ENCODE assay signal across 24 cellular contexts in genomic region chr1:186195377-186195931, GRCh38.
"Had no signal": no experiment of that assay in that cellular context is flagged by ENCODE, and none has a peak within 500 bp of the region (broad histone marks: within the 10 kb centered on the region; RNA-seq: fewer than 3 reads in every experiment).

No MANE protein-coding gene starts in this region.

- H2AFZ ChIP-seq: parathyroid adenoma had no signal

- H3K9ac ChIP-seq: parathyroid adenoma had no signal

- H3K9me3 Mint-ChIP-seq: activated CD4-positive, alpha-beta memory T cell treated with anti-CD3 and anti-CD28 coated beads, Interleukin-2, amount 10 ng/mL, durations not matched to agents 7 days and 5 days; activated naive CD8-positive, alpha-beta T cell treated with anti-CD3 and anti-CD28 coated beads, Interleukin-2, amount 10 ng/mL, durations not matched to agents 7 days and 5 days; activated T-helper 17 cell treated with anti-CD3 and anti-CD28 coated beads, Interleukin-2, amount 50 U/mL, for 72 hours; brain; endodermal cell; nephron had no signal

- DNase-seq: activated CD4-positive, alpha-beta memory T cell treated with anti-CD3 and anti-CD28 coated beads, Interleukin-2, amount 10 ng/mL, durations not matched to agents 7 days and 5 days; activated CD4-positive, alpha-beta T cell treated with anti-CD3 and anti-CD28 coated beads for 48 hours; activated CD4-positive, CD25-positive, alpha-beta regulatory T cell; activated CD8-positive, alpha-beta memory T cell treated with anti-CD3 and anti-CD28 coated beads, Interleukin-2, amount 10 ng/mL, durations not matched to agents 7 days and 5 days; activated naive CD4-positive, alpha-beta T cell treated with Interleukin-2 at 50 U/mL for 16 hours; activated naive CD8-positive, alpha-beta T cell treated with anti-CD3 and anti-CD28 coated beads, Interleukin-2, amount 10 ng/mL, durations not matched to agents 7 days and 5 days; caudate nucleus; dorsolateral prefrontal cortex; endodermal cell; gastrocnemius medialis; head of caudate nucleus; kidney glomerular epithelial cell; stimulated activated CD8-positive, alpha-beta memory T cell treated with anti-CD3 and anti-CD28 coated beads, Interleukin-4, amount 100 ng/mL, for 48 hours; stimulated activated naive CD4-positive, alpha-beta T cell treated with Interleukin-2 at 50 U/mL for 16 hours; substantia nigra; SW 1271; T-helper 2 cell; transverse colon; uterus had no signal

- H3K79me2 ChIP-seq: parathyroid adenoma had no signal

- H3K4me3 Mint-ChIP-seq: activated CD4-positive, alpha-beta memory T cell treated with anti-CD3 and anti-CD28 coated beads, Interleukin-2, amount 10 ng/mL, durations not matched to agents 7 days and 5 days; activated CD8-positive, alpha-beta memory T cell treated with anti-CD3 and anti-CD28 coated beads, Interleukin-2, amount 10 ng/mL, durations not matched to agents 7 days and 5 days; activated naive CD8-positive, alpha-beta T cell treated with anti-CD3 and anti-CD28 coated beads, Interleukin-2, amount 10 ng/mL, durations not matched to agents 7 days and 5 days; activated T-helper 17 cell treated with anti-CD3 and anti-CD28 coated beads, Interleukin-2, amount 50 U/mL, for 72 hours; brain; endodermal cell; nephron had no signal

- H3K4me3 ChIP-seq: dorsolateral prefrontal cortex, gastrocnemius medialis, transverse colon, uterus had no signal

- H3K4me1 ChIP-seq: gastrocnemius medialis, parathyroid adenoma, transverse colon, uterus had no signal

- H3K9me3 ChIP-seq: gastrocnemius medialis, transverse colon, uterus had no signal

- ATAC-seq: activated CD8-positive, alpha-beta memory T cell treated with anti-CD3 and anti-CD28 coated beads, Interleukin-2, amount 10 ng/mL, durations not matched to agents 7 days and 5 days; activated T-helper 17 cell treated with anti-CD3 and anti-CD28 coated beads, Interleukin-2, amount 50 U/mL, for 72 hours; gastrocnemius medialis; sciatic nerve had no signal

- H3K4me1 Mint-ChIP-seq: activated CD4-positive, alpha-beta memory T cell treated with anti-CD3 and anti-CD28 coated beads, Interleukin-2, amount 10 ng/mL, durations not matched to agents 7 days and 5 days; activated CD8-positive, alpha-beta memory T cell treated with anti-CD3 and anti-CD28 coated beads, Interleukin-2, amount 10 ng/mL, durations not matched to agents 7 days and 5 days; activated naive CD8-positive, alpha-beta T cell treated with anti-CD3 and anti-CD28 coated beads, Interleukin-2, amount 10 ng/mL, durations not matched to agents 7 days and 5 days; activated T-helper 17 cell treated with anti-CD3 and anti-CD28 coated beads, Interleukin-2, amount 50 U/mL, for 72 hours; brain; endodermal cell; nephron had no signal

- H3K27ac Mint-ChIP-seq: activated CD4-positive, alpha-beta memory T cell treated with anti-CD3 and anti-CD28 coated beads, Interleukin-2, amount 10 ng/mL, durations not matched to agents 7 days and 5 days; activated CD8-positive, alpha-beta memory T cell treated with anti-CD3 and anti-CD28 coated beads, Interleukin-2, amount 10 ng/mL, durations not matched to agents 7 days and 5 days; activated naive CD8-positive, alpha-beta T cell treated with anti-CD3 and anti-CD28 coated beads, Interleukin-2, amount 10 ng/mL, durations not matched to agents 7 days and 5 days; activated T-helper 17 cell treated with anti-CD3 and anti-CD28 coated beads, Interleukin-2, amount 50 U/mL, for 72 hours; brain; endodermal cell; nephron had no signal

- H3K27me3 ChIP-seq: gastrocnemius medialis, transverse colon, uterus had no signal

- H3K36me3 Mint-ChIP-seq: activated CD8-positive, alpha-beta memory T cell treated with anti-CD3 and anti-CD28 coated beads, Interleukin-2, amount 10 ng/mL, durations not matched to agents 7 days and 5 days; activated naive CD8-positive, alpha-beta T cell treated with anti-CD3 and anti-CD28 coated beads, Interleukin-2, amount 10 ng/mL, durations not matched to agents 7 days and 5 days; brain had no signal

- H3K36me3 ChIP-seq: gastrocnemius medialis, transverse colon, uterus had no signal

- H3K27me3 Mint-ChIP-seq: activated CD4-positive, alpha-beta memory T cell treated with anti-CD3 and anti-CD28 coated beads, Interleukin-2, amount 10 ng/mL, durations not matched to agents 7 days and 5 days; activated CD8-positive, alpha-beta memory T cell treated with anti-CD3 and anti-CD28 coated beads, Interleukin-2, amount 10 ng/mL, durations not matched to agents 7 days and 5 days had no signal

- H3K27ac ChIP-seq: dorsolateral prefrontal cortex, gastrocnemius medialis, parathyroid adenoma, transverse colon, uterus had no signal
